25 cellular contexts compared by ENCODE assay signal in genomic region chr12:130504110-130504835, GRCh38.
"Had no signal": no experiment of that assay in that cellular context is flagged by ENCODE, and none has a peak within 500 bp of the region (broad histone marks: within the 10 kb centered on the region; RNA-seq: fewer than 3 reads in every experiment).

No MANE protein-coding gene starts in this region.

- FAIRE-seq: astrocyte had no signal

- H3K36me3 Mint-ChIP-seq: activated CD4-positive, alpha-beta memory T cell treated with anti-CD3 and anti-CD28 coated beads for 36 hours; activated naive CD8-positive, alpha-beta T cell; brain had no signal

- H3K27ac Mint-ChIP-seq: activated CD4-positive, alpha-beta memory T cell treated with anti-CD3 and anti-CD28 coated beads for 36 hours; activated CD4-positive, alpha-beta T cell treated with anti-CD3 and anti-CD28 coated beads, Interleukin-2, amount 10 ng/mL, durations not matched to agents 7 days and 5 days; activated naive CD4-positive, alpha-beta T cell treated with anti-CD3 and anti-CD28 coated beads for 36 hours; activated naive CD8-positive, alpha-beta T cell; T-helper 1 cell treated with Interleukin-12 subunit alpha and Interleukin-12 subunit beta and Interleukin-4 antibody, amounts not matched to agents 30 μg/mL and 1 μg/mL, for 36 hours had no signal

- H3K4me3 Mint-ChIP-seq: activated CD4-positive, alpha-beta memory T cell treated with anti-CD3 and anti-CD28 coated beads for 36 hours; activated CD4-positive, alpha-beta T cell treated with anti-CD3 and anti-CD28 coated beads, Interleukin-2, amount 10 ng/mL, durations not matched to agents 7 days and 5 days; activated naive CD4-positive, alpha-beta T cell treated with anti-CD3 and anti-CD28 coated beads for 36 hours; activated naive CD8-positive, alpha-beta T cell; activated T-cell treated with anti-CD3 and anti-CD28 coated beads, Interleukin-2, amount 50 U/mL, for 4 hours; brain; central memory CD8-positive, alpha-beta T cell; T-helper 1 cell treated with Interleukin-12 subunit alpha and Interleukin-12 subunit beta and Interleukin-4 antibody, amounts not matched to agents 30 μg/mL and 1 μg/mL, for 36 hours had no signal

- H3K9me3 Mint-ChIP-seq: activated CD4-positive, alpha-beta memory T cell treated with anti-CD3 and anti-CD28 coated beads for 36 hours; activated naive CD4-positive, alpha-beta T cell treated with anti-CD3 and anti-CD28 coated beads for 36 hours; activated T-cell treated with anti-CD3 and anti-CD28 coated beads, Interleukin-2, amount 50 U/mL, for 4 hours; central memory CD8-positive, alpha-beta T cell; T-helper 1 cell treated with Interleukin-12 subunit alpha and Interleukin-12 subunit beta and Interleukin-4 antibody, amounts not matched to agents 30 μg/mL and 1 μg/mL, for 36 hours had no signal

- ATAC-seq: activated T-cell treated with anti-CD3 and anti-CD28 coated beads, Interleukin-2, amount 50 U/mL, for 4 hours; Panc1; Right ventricle myocardium inferior had no signal

- H3K4me1 Mint-ChIP-seq: activated CD4-positive, alpha-beta T cell treated with anti-CD3 and anti-CD28 coated beads, Interleukin-2, amount 10 ng/mL, durations not matched to agents 7 days and 5 days; central memory CD8-positive, alpha-beta T cell had no signal

- H3K27me3 Mint-ChIP-seq: activated CD4-positive, alpha-beta memory T cell treated with anti-CD3 and anti-CD28 coated beads for 36 hours; activated CD4-positive, alpha-beta T cell treated with anti-CD3 and anti-CD28 coated beads, Interleukin-2, amount 10 ng/mL, durations not matched to agents 7 days and 5 days; activated naive CD8-positive, alpha-beta T cell had no signal

- DNase-seq: activated CD4-positive, alpha-beta memory T cell treated with anti-CD3 and anti-CD28 coated beads for 36 hours; activated CD4-positive, alpha-beta T cell treated with anti-CD3 and anti-CD28 coated beads, Interleukin-2, amount 10 ng/mL, durations not matched to agents 7 days and 5 days; activated CD4-positive, CD25-positive, alpha-beta regulatory T cell; activated CD8-positive, alpha-beta memory T cell treated with anti-CD3 and anti-CD28 coated beads for 24 hours; activated gamma-delta T cell; activated naive CD4-positive, alpha-beta T cell treated with anti-CD3 and anti-CD28 coated beads for 36 hours; activated T-cell treated with anti-CD3 and anti-CD28 coated beads, Interleukin-2, amount 50 U/mL, for 4 hours; amygdala; Kasumi-1; KBM-7; NCI-H1105 treated with DMSO at 0.1 percent for 48 hours; NCI-H2029; NCI-H2107; NCI-H446; NCI-H526; NCI-H774; OCI-M1; RPMI8226 had no signal
